In genomic region chr6:158707826-158708225, GRCh38 we compare ENCODE assay signal across 10 cellular contexts. TPM values are rescaled to one million over a fixed set of nuclear protein-coding genes. Genes with fewer than 3 reads are reported as not detected.
DNase-seq lines count a peak whose midpoint lies in the region; ATAC-seq and TF ChIP-seq lines count a peak whose summit lies in the region.
"Had no signal": no experiment of that assay in that cellular context is flagged by ENCODE, and none has a peak within 500 bp of the region (broad histone marks: within the 10 kb centered on the region; RNA-seq: fewer than 3 reads in every experiment).

No MANE protein-coding gene starts in this region.

- ATAC-seq in GM21825 (IDR thresholded peaks at IDR 0.05; ENCODE audit: unreplicated experiment) (peak; percentile 39), activated B cell treated with CpG ODN at 0.5 μM for 24 hours (ENCODE audit: low read depth) (peak; percentile 35), gastrocnemius medialis (no peak), HG03521 (IDR thresholded peaks at IDR 0.05; ENCODE audit: unreplicated experiment) (no peak), HG03045 (IDR thresholded peaks at IDR 0.05; ENCODE audit: unreplicated experiment) (no peak)

- H3K27ac ChIP-seq in cardiac muscle cell (peak overlapping the region; percentile 98), gastrocnemius medialis (peak overlapping the region in 3 of 4 donors; percentile 29 to 66 (median 62))
- no peak overlapping the region for H3K27ac ChIP-seq in CD8-positive, alpha-beta memory T cell (ENCODE audit: low read depth, low read length)

- H3K36me3 ChIP-seq in cardiac muscle cell (no peaks in the 10 kb centered on the region), gastrocnemius medialis (no peaks in the 10 kb centered on the region)
- H3K36me3 ChIP-seq in CD8-positive, alpha-beta memory T cell (ENCODE audit: insufficient read depth, low read length), result no peaks in the 10 kb centered on the region

- intact Hi-C loops in activated B cell treated with CpG ODN at 0.5 μM for 24 hours (cut with micrococcal nuclease) (no loop called here), gastrocnemius medialis (cut with DNase I; ENCODE audit: low total_unique reads) (loop anchor here (10.0 kb wide), 1 partner anchor 397 kb away; no protein-coding TSS in a partner anchor)

- TF ChIP-seq CTCF in activated B cell treated with CpG ODN at 0.5 μM for 24 hours (IDR thresholded peaks at IDR 0.05), result no peak
- no peak for TF ChIP-seq CTCF in cardiac muscle cell (IDR thresholded peaks at IDR 0.05; ENCODE audit: low read depth, low read length)
- no peak for TF ChIP-seq CTCF in gastrocnemius medialis (IDR thresholded peaks at IDR 0.05 in 4 of 5, conservative IDR thresholded peaks at IDR 0.05 in 1 of 5)

- POLR2A ChIA-PET in activated B cell treated with CpG ODN at 0.5 μM for 24 hours (lab: Charles Lee), result interaction anchor here (0.6 to 3.2 kb wide), 13 partner anchors 9 to 397 kb away, joined by 3 to 28 read pairs (median 4); partner anchors contain the start of gene EZR
- POLR2A ChIA-PET in CD8-positive, alpha-beta memory T cell (lab: Charles Lee), result no interaction called here

- H3K9me3 ChIP-seq in cardiac muscle cell (ENCODE audit: low read depth) (no peaks in the 10 kb centered on the region), gastrocnemius medialis (no peaks in the 10 kb centered on the region)
- H3K9me3 ChIP-seq in CD8-positive, alpha-beta memory T cell (ENCODE audit: low read length), result no peaks in the 10 kb centered on the region

- peaks cover 29% of the 10 kb centered on the region for H3K4me1 Mint-ChIP-seq in activated B cell treated with CpG ODN at 0.5 μM for 24 hours
- peaks cover 7 to 31% (median 13%) of the 10 kb centered on the region in 3 donors for H3K4me1 Mint-ChIP-seq in CD8-positive, alpha-beta memory T cell

- CTCF ChIA-PET in activated B cell treated with CpG ODN at 0.5 μM for 24 hours (lab: Charles Lee), result interaction anchor here (1.1 to 2.5 kb wide), 5 partner anchors 8 to 427 kb away, joined by 3 to 11 read pairs (median 4); no protein-coding TSS in a partner anchor
- CTCF ChIA-PET in CD8-positive, alpha-beta memory T cell (lab: Charles Lee), result interaction anchor here (1.2 to 2.7 kb wide), 4 partner anchors 8 to 251 kb away, joined by 3 to 12 read pairs (median 4); no protein-coding TSS in a partner anchor

- no peak for TF ChIP-seq POLR2A in gastrocnemius medialis (IDR thresholded peaks at IDR 0.05)

- H3K27me3 ChIP-seq in cardiac muscle cell, result no peaks in the 10 kb centered on the region
- H3K27me3 ChIP-seq in gastrocnemius medialis, result no peaks in the 10 kb centered on the region
- H3K27me3 ChIP-seq in CD8-positive, alpha-beta memory T cell (ENCODE audit: insufficient read depth, low read length, poor library complexity, severe bottlenecking), result no peaks in the 10 kb centered on the region

- H3K4me3 Mint-ChIP-seq in activated B cell treated with CpG ODN at 0.5 μM for 24 hours, result peak overlapping the region; percentile 22
- no peak overlapping the region for H3K4me3 Mint-ChIP-seq in CD8-positive, alpha-beta memory T cell
- H3K4me3 Mint-ChIP-seq: T-helper 2 cell treated with Interferon-gamma antibody and Interleukin-4, amounts not matched to agents 5 μg/mL and 100 μg/mL, for 36 hours had no signal

- H3K36me3 Mint-ChIP-seq in activated B cell treated with CpG ODN at 0.5 μM for 24 hours (ENCODE audit: low read depth), result no peaks in the 10 kb centered on the region
- peaks cover 5 to 49% (median 24%) of the 10 kb centered on the region in 3 donors for H3K36me3 Mint-ChIP-seq in CD8-positive, alpha-beta memory T cell

- H3K4me1 ChIP-seq in cardiac muscle cell (ENCODE audit: low read depth), result peaks cover 37% of the 10 kb centered on the region
- H3K4me1 ChIP-seq in gastrocnemius medialis, result peaks cover 18 to 24% of the 10 kb centered on the region in 2 donors
- H3K4me1 ChIP-seq in CD8-positive, alpha-beta memory T cell (ENCODE audit: insufficient read depth, low read length), result peaks cover 6% of the 10 kb centered on the region

- no peaks in the 10 kb centered on the region for H3K9me3 Mint-ChIP-seq in activated B cell treated with CpG ODN at 0.5 μM for 24 hours
- H3K9me3 Mint-ChIP-seq in CD8-positive, alpha-beta memory T cell, result no peaks in the 10 kb centered on the region
- H3K9me3 Mint-ChIP-seq: T-helper 2 cell treated with Interferon-gamma antibody and Interleukin-4, amounts not matched to agents 5 μg/mL and 100 μg/mL, for 36 hours had no signal

- DNase-seq in activated B cell treated with CpG ODN at 0.5 μM for 24 hours, result no peak
- peak in 1 of 2 donors; percentile 27 for DNase-seq in cardiac muscle cell (ENCODE audit: low read depth in 1 of 2, low spot score in 1 of 2)
- DNase-seq in gastrocnemius medialis, result no peak
- no peak for DNase-seq in NCI-H748 (lab: John Stamatoyannopoulos, UW; ENCODE audit: unreplicated experiment)
- no peak for DNase-seq in CD8-positive, alpha-beta memory T cell
- DNase-seq: activated naive CD4-positive, alpha-beta T cell had no signal

- in situ Hi-C loops in gastrocnemius medialis (cut with MboI; ENCODE audit: low sequenced_read_pairs in 4 of 4), result loop anchor here (10.0 to 25.0 kb wide), 2 partner anchors 267 to 404 kb away; no protein-coding TSS in a partner anchor

- H3K27ac Mint-ChIP-seq in activated B cell treated with CpG ODN at 0.5 μM for 24 hours, result peak overlapping the region; percentile 36
- peak overlapping the region in 2 of 8 donors; percentile 11 to 54 for H3K27ac Mint-ChIP-seq in CD8-positive, alpha-beta memory T cell

- H3K4me3 ChIP-seq in cardiac muscle cell, result no peak overlapping the region
- H3K4me3 ChIP-seq in gastrocnemius medialis, result no peak overlapping the region
- H3K4me3 ChIP-seq in CD8-positive, alpha-beta memory T cell (ENCODE audit: low read length), result no peak overlapping the region

- H3K27me3 Mint-ChIP-seq in activated B cell treated with CpG ODN at 0.5 μM for 24 hours, result no peaks in the 10 kb centered on the region
- no peaks in the 10 kb centered on the region for H3K27me3 Mint-ChIP-seq in CD8-positive, alpha-beta memory T cell

RNA-seq across cellular contexts. Expression of gene SYTL3, which starts 58.0 kb away (rescaled TPM):
- 5.8 and 6.0 TPM in 2 replicates for total RNA-seq in activated B cell treated with CpG ODN at 0.5 μM for 24 hours
- 6.7 and 9.9 TPM in 2 replicates for total RNA-seq in cardiac muscle cell
- 11.4 and 15.9 TPM in 2 replicates for polyA plus RNA-seq in cardiac muscle cell
- 10 to 100 TPM in 2 of 4 donors, 1 to 10 TPM in 2; 3.0 to 16.7 (median 6.7) TPM for total RNA-seq in gastrocnemius medialis
- 100 to 1,000 TPM in 1 of 2 experiments, 10 to 100 TPM in 1; 96.6 to 102 TPM for total RNA-seq in CD8-positive, alpha-beta memory T cell
- 19.5 TPM for polyA plus RNA-seq in CD8-positive, alpha-beta memory T cell

Comparison
In these comparisons a context has a peak if more than half of its experiments do, and no peak if none do; other contexts are left out.
1. ATAC-seq: peak in GM21825 (single experiment) and activated B cell treated with CpG ODN at 0.5 μM for 24 hours (single experiment); none in gastrocnemius medialis (0 of 2), HG03521 (single experiment) and HG03045 (single experiment).